17 cellular contexts compared by ENCODE assay signal in genomic region chr4:3466691-3467600, GRCh38. TPM values are rescaled to one million over a fixed set of nuclear protein-coding genes. Genes with fewer than 3 reads are reported as not detected.
"Had no signal": no experiment of that assay in that cellular context is flagged by ENCODE, and none has a peak within 500 bp of the region (broad histone marks: within the 10 kb centered on the region; RNA-seq: fewer than 3 reads in every experiment).

No MANE protein-coding gene starts in this region.

- H3K9me3 ChIP-seq: left lung, neutrophil, suprapubic skin had no signal

- H3K4me3 ChIP-seq: left lung, suprapubic skin had no signal

- H3K27ac ChIP-seq: left lung, neutrophil, suprapubic skin had no signal

- ATAC-seq: activated CD8-positive, alpha-beta memory T cell treated with anti-CD3 and anti-CD28 coated beads, Interleukin-2, amount 10 ng/mL, durations not matched to agents 7 days and 5 days; left lung; sciatic nerve; stimulated activated naive CD8-positive, alpha-beta T cell treated with anti-CD3 and anti-CD28 coated beads, Interleukin-15, Interleukin-2, amounts not matched to agents 100 U/mL and 50 U/mL, for 24 hours had no signal

- DNase-seq: activated CD4-positive, alpha-beta T cell treated with anti-CD3 and anti-CD28 coated beads, Interleukin-2, amount 50 U/mL, for 48 hours; activated CD4-positive, CD25-positive, alpha-beta regulatory T cell treated with anti-CD3 and anti-CD28 coated beads, Interleukin-2, amount 50 U/mL, for 72 hours; activated CD8-positive, alpha-beta memory T cell treated with anti-CD3 and anti-CD28 coated beads, Interleukin-2, amount 10 ng/mL, durations not matched to agents 7 days and 5 days; activated effector memory CD4-positive, alpha-beta T cell treated with Interleukin-2 at 50 U/mL for 16 hours; activated T-cell treated with anti-CD3 and anti-CD28 coated beads, Interleukin-2, amount 50 U/mL, for 24 hours; amygdala; cerebellar nuclear complex; stimulated activated CD4-positive, alpha-beta T cell treated with anti-CD3 and anti-CD28 coated beads, Interleukin-2, amount 100 ng/mL, for 48 hours; stimulated activated naive CD8-positive, alpha-beta T cell treated with anti-CD3 and anti-CD28 coated beads, Interleukin-15, Interleukin-2, amounts not matched to agents 100 U/mL and 50 U/mL, for 24 hours had no signal

- FAIRE-seq: islet of Langerhans had no signal

- H3K36me3 ChIP-seq: left lung, neutrophil, suprapubic skin had no signal

RNA-seq across cellular contexts. Expression of gene DOK7, which starts 3.8 kb away (rescaled TPM):
- total RNA-seq: activated CD8-positive, alpha-beta memory T cell treated with anti-CD3 and anti-CD28 coated beads, Interleukin-2, amount 10 ng/mL, durations not matched to agents 7 days and 5 days; mesenteric fat pad; sciatic nerve; T-helper 2 cell treated with Interferon-gamma antibody and Interleukin-4, amounts not matched to agents 100 ng/mL and 5 ng/mL, for 36 hours had no signal

RNA-seq across cellular contexts. Expression of gene HGFAC, which starts 25.2 kb away (rescaled TPM):
- total RNA-seq: activated CD8-positive, alpha-beta memory T cell treated with anti-CD3 and anti-CD28 coated beads, Interleukin-2, amount 10 ng/mL, durations not matched to agents 7 days and 5 days; mesenteric fat pad; sciatic nerve; suprapubic skin; T-helper 2 cell treated with Interferon-gamma antibody and Interleukin-4, amounts not matched to agents 100 ng/mL and 5 ng/mL, for 36 hours; ureter had no signal
